ENCODE assay signal across 15 cellular contexts in the genomic region with DNA sequence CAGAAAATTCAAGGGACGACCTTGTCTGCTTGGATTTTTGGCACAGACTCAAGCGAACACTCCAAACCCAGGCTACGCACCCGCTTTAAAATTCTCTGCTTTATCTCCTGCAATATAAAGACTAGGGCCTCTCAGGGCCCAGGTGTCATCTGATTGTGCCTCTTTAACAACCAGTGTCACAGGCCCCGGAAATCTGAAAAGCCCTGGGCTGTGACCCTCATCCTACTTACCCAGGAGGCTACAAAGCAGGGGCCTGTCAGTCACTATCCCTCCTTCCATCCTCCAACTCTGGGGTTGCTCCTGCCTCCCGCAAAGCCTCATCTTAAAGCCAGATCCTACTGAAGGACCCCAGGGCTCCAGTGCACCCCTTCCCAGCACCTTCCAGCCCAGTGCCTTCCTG. TPM values are rescaled to one million over a fixed set of nuclear protein-coding genes. Genes with fewer than 3 reads are reported as not detected.
DNase-seq lines count a peak whose midpoint lies in the region; ATAC-seq and TF ChIP-seq lines count a peak whose summit lies in the region.
"Had no signal": no experiment of that assay in that cellular context is flagged by ENCODE, and none has a peak within 500 bp of the region (broad histone marks: within the 10 kb centered on the region; RNA-seq: fewer than 3 reads in every experiment).

No MANE protein-coding gene starts in this region.

- H3K9me2 ChIP-seq in PC-3 (replicated peaks; ENCODE audit: low read length), result no peaks in the 10 kb centered on the region

- H3K9me3 Mint-ChIP-seq in T-helper 1 cell treated with Interleukin-12 subunit alpha and Interleukin-12 subunit beta and Interleukin-4 antibody, amounts not matched to agents 30 μg/mL and 1 μg/mL, for 36 hours, result no peaks in the 10 kb centered on the region

- peaks cover 66% of the 10 kb centered on the region for H3K4me1 Mint-ChIP-seq in T-helper 1 cell treated with Interleukin-12 subunit alpha and Interleukin-12 subunit beta and Interleukin-4 antibody, amounts not matched to agents 30 μg/mL and 1 μg/mL, for 36 hours (ENCODE audit: low read depth)

- H3K9me3 ChIP-seq in PC-3 (ENCODE audit: low read length) (no peaks in the 10 kb centered on the region), parathyroid adenoma (ENCODE audit: control insufficient read depth, low read length) (no peaks in the 10 kb centered on the region)
- H3K9me3 ChIP-seq: thoracic aorta had no signal

- POLR2A ChIA-PET in PC-3 (lab: Charles Lee; ENCODE audit: unreplicated experiment), result no interaction called here

- H3K4me3 Mint-ChIP-seq in T-helper 1 cell treated with Interleukin-12 subunit alpha and Interleukin-12 subunit beta and Interleukin-4 antibody, amounts not matched to agents 30 μg/mL and 1 μg/mL, for 36 hours, result no peak overlapping the region

- no peaks in the 10 kb centered on the region for H3F3A ChIP-seq in PC-3 (ENCODE audit: low read length, unreplicated experiment)

- H3K9ac ChIP-seq in PC-3 (ENCODE audit: low read length) (peak overlapping the region; percentile 74), parathyroid adenoma (no peak overlapping the region)

- intact Hi-C loops in PC-3 (cut with micrococcal nuclease), result loop anchor here (2.0 kb wide), 1 partner anchor 36 kb away; no protein-coding TSS in a partner anchor

- no peaks in the 10 kb centered on the region for H3K27me3 Mint-ChIP-seq in T-helper 1 cell treated with Interleukin-12 subunit alpha and Interleukin-12 subunit beta and Interleukin-4 antibody, amounts not matched to agents 30 μg/mL and 1 μg/mL, for 36 hours (ENCODE audit: low read depth)

- H3K27ac ChIP-seq in PC-3 (ENCODE audit: low read length) (peak overlapping the region; percentile 88), caudate nucleus (ENCODE audit: low read depth, low read length) (peak overlapping the region; percentile 52), parathyroid adenoma (peak overlapping the region; percentile 47)
- H3K27ac ChIP-seq: thoracic aorta had no signal

- H3K36me3 ChIP-seq in PC-3 (ENCODE audit: low read depth, low read length) (no peaks in the 10 kb centered on the region), parathyroid adenoma (ENCODE audit: control insufficient read depth, insufficient read depth, low read length) (no peaks in the 10 kb centered on the region)
- H3K36me3 ChIP-seq: thoracic aorta had no signal

- peaks cover 40% of the 10 kb centered on the region for H3K4me1 ChIP-seq in PC-3 (ENCODE audit: insufficient read depth, low read length)
- peaks cover 9% of the 10 kb centered on the region for H3K4me1 ChIP-seq in parathyroid adenoma

- CTCF ChIA-PET in PC-3 (lab: Charles Lee), result no interaction called here

- H4K20me1 ChIP-seq in PC-3 (ENCODE audit: low read length), result no peaks in the 10 kb centered on the region

- ATAC-seq in PC-3 (no peak), HG03097 (IDR thresholded peaks at IDR 0.05; ENCODE audit: low FRiP score, unreplicated experiment) (no peak), HG03457 (IDR thresholded peaks at IDR 0.05; ENCODE audit: unreplicated experiment) (no peak)

- H2AFZ ChIP-seq in PC-3 (ENCODE audit: low read length), result no peak overlapping the region
- no peak overlapping the region for H2AFZ ChIP-seq in parathyroid adenoma

- H3K79me2 ChIP-seq in PC-3 (ENCODE audit: low read length) (peaks cover 88% of the 10 kb centered on the region), parathyroid adenoma (peaks cover 50% of the 10 kb centered on the region)

- H3K27ac Mint-ChIP-seq in T-helper 1 cell treated with Interleukin-12 subunit alpha and Interleukin-12 subunit beta and Interleukin-4 antibody, amounts not matched to agents 30 μg/mL and 1 μg/mL, for 36 hours, result peak overlapping the region; percentile 45

- H3K4me2 ChIP-seq in PC-3 (ENCODE audit: low read length), result peak overlapping the region; percentile 76
- H3K4me2 ChIP-seq in parathyroid adenoma (ENCODE audit: low read length), result no peak overlapping the region

- H3K4me3 ChIP-seq in PC-3 (ENCODE audit: low read length) (no peak overlapping the region), parathyroid adenoma (ENCODE audit: low read depth, low read length) (no peak overlapping the region)
- H3K4me3 ChIP-seq: thoracic aorta had no signal

- peaks cover 32% of the 10 kb centered on the region for H3K36me3 Mint-ChIP-seq in T-helper 1 cell treated with Interleukin-12 subunit alpha and Interleukin-12 subunit beta and Interleukin-4 antibody, amounts not matched to agents 30 μg/mL and 1 μg/mL, for 36 hours (ENCODE audit: low read depth)

- DNase-seq in T-helper 1 cell (no peak), PC-3 (no peak), caudate nucleus (lab: John Stamatoyannopoulos, UW) (no peak), GDM1 (lab: John Stamatoyannopoulos, UW) (no peak)
- DNase-seq: activated effector memory CD4-positive, alpha-beta T cell treated with anti-CD3 and anti-CD28 coated beads, Interleukin-2, amount 50 U/mL, for 16 hours; central memory CD4-positive, alpha-beta T cell; hippocampal formation; IMR-90; occipital lobe; small intestine had no signal

- no peaks in the 10 kb centered on the region for H3K27me3 ChIP-seq in PC-3 (ENCODE audit: low read length)
- H3K27me3 ChIP-seq in parathyroid adenoma (ENCODE audit: control insufficient read depth, insufficient read depth, low read length), result no peaks in the 10 kb centered on the region

- no TSS peak for BruUV-seq in PC-3 (replicated peaks; lab: Mats Ljungman, UMichigan)

- TF ChIP-seq CTCF in PC-3 (conservative IDR thresholded peaks at IDR 0.05; ENCODE audit: low read depth, low read length), result no peak
- TF ChIP-seq CTCF in parathyroid adenoma (IDR thresholded peaks at IDR 0.05), result no peak

RNA-seq across cellular contexts. Expression of gene CCDC88C, which starts 34.9 kb away (rescaled TPM):
- total RNA-seq in PC-3 (2014; rRNA removed), result 19.7 and 27.4 TPM in 2 replicates
